Comparison of ENCODE assay signal across 9 cellular contexts in genomic region chr2:148023861-148024260, GRCh38. TPM values are rescaled to one million over a fixed set of nuclear protein-coding genes. Genes with fewer than 3 reads are reported as not detected.
DNase-seq lines count a peak whose midpoint lies in the region; ATAC-seq and TF ChIP-seq lines count a peak whose summit lies in the region.
"Had no signal": no experiment of that assay in that cellular context is flagged by ENCODE, and none has a peak within 500 bp of the region (broad histone marks: within the 10 kb centered on the region; RNA-seq: fewer than 3 reads in every experiment).

No MANE protein-coding gene starts in this region.

- H3K4me2 ChIP-seq in DND-41 (ENCODE audit: insufficient read depth, low read length), result peak overlapping the region; percentile 81

- DNase-seq in DND-41 (peak; percentile 13), MG63 (no peak)
- DNase-seq in effector memory CD4-positive, alpha-beta T cell, result no peak
- DNase-seq in stimulated activated CD8-positive, alpha-beta memory T cell treated with anti-CD3 and anti-CD28 coated beads, Interleukin-4, amount 100 ng/mL, for 48 hours, result no peak

- peaks cover 75% of the 10 kb centered on the region for H3K79me2 ChIP-seq in DND-41 (ENCODE audit: insufficient read depth, low read length)

- H3K36me3 ChIP-seq in DND-41 (ENCODE audit: insufficient read depth, low read length) (no peaks in the 10 kb centered on the region; the same call in 1 of the 2 replicates), MG63 (no peaks in the 10 kb centered on the region)
- no peaks in the 10 kb centered on the region for H3K36me3 ChIP-seq in effector memory CD4-positive, alpha-beta T cell (ENCODE audit: control insufficient read depth, insufficient read depth, low read length)

- H3K4me1 ChIP-seq in DND-41 (ENCODE audit: insufficient read depth, low read length), result peaks cover 41% of the 10 kb centered on the region
- peaks cover 6% of the 10 kb centered on the region for H3K4me1 ChIP-seq in effector memory CD4-positive, alpha-beta T cell (ENCODE audit: control insufficient read depth, insufficient read depth, low read length, poor library complexity, severe bottlenecking)

- H2AFZ ChIP-seq in DND-41 (ENCODE audit: low read depth, low read length), result no peak overlapping the region

- peak overlapping the region; percentile 3; the same call in 1 of the 2 replicates for H3K27ac ChIP-seq in DND-41 (ENCODE audit: low read length)
- peak overlapping the region; percentile 6 for H3K27ac ChIP-seq in effector memory CD4-positive, alpha-beta T cell (ENCODE audit: insufficient read depth, low read length, poor library complexity, severe bottlenecking)

- peak overlapping the region in 1 of 2 experiments; percentile 11; a peak in 1 of 4 replicates for H3K4me3 ChIP-seq in DND-41 (ENCODE audit: low read depth in 1 of 2, low read length in 2 of 2)
- H3K4me3 ChIP-seq in effector memory CD4-positive, alpha-beta T cell (ENCODE audit: insufficient read depth, low read depth, low read length, poor library complexity, severe bottlenecking), result no peak overlapping the region
- no peak overlapping the region for H3K4me3 ChIP-seq in MG63

- no peak overlapping the region; the same call in 1 of the 2 replicates for H3K9ac ChIP-seq in DND-41 (ENCODE audit: low read depth, low read length)

- H3K9me3 ChIP-seq in DND-41 (ENCODE audit: insufficient read depth, low read length, severe bottlenecking) (no peaks in the 10 kb centered on the region), MG63 (no peaks in the 10 kb centered on the region)
- no peaks in the 10 kb centered on the region for H3K9me3 ChIP-seq in effector memory CD4-positive, alpha-beta T cell (ENCODE audit: control insufficient read depth, low read length)

- H3K27me3 ChIP-seq in DND-41 (ENCODE audit: insufficient read depth, low read length, poor library complexity) (no peaks in the 10 kb centered on the region), MG63 (no peaks in the 10 kb centered on the region)
- H3K27me3 ChIP-seq in effector memory CD4-positive, alpha-beta T cell (replicated peaks; ENCODE audit: control insufficient read depth, insufficient read depth, low read length, poor library complexity, severe bottlenecking), result no peaks in the 10 kb centered on the region

- no peak for ATAC-seq in DND-41 (ENCODE audit: insufficient read depth, low read depth)
- peak; percentile 34 for ATAC-seq in GM19455 (IDR thresholded peaks at IDR 0.05; ENCODE audit: unreplicated experiment)
- ATAC-seq in HG03460 (IDR thresholded peaks at IDR 0.05; ENCODE audit: unreplicated experiment), result peak; percentile 26
- no peak for ATAC-seq in HG02759 (IDR thresholded peaks at IDR 0.05; ENCODE audit: unreplicated experiment)
- no peak for ATAC-seq in activated CD4-positive, CD25-positive, alpha-beta regulatory T cell treated with anti-CD3 and anti-CD28 coated beads, Interleukin-2, amount 50 U/mL, for 24 hours
- ATAC-seq: sciatic nerve had no signal

- no peak for TF ChIP-seq CTCF in DND-41 (IDR thresholded peaks at IDR 0.05; ENCODE audit: borderline replicate concordance, extremely low read depth, low read length, poor library complexity, severe bottlenecking)

- H4K20me1 ChIP-seq in DND-41 (ENCODE audit: insufficient read depth, low read length), result peaks cover 4% of the 10 kb centered on the region; the same call in 1 of the 2 replicates

RNA-seq across cellular contexts. Expression of gene MBD5, which starts 3.0 kb away (rescaled TPM):
- total RNA-seq in MG63 (2014; rRNA removed; shearing (Covaris generic); ENCODE audit: low replicate concordance), result 4.1 and 5.9 TPM in 2 replicates

RNA-seq across cellular contexts. Expression of gene ORC4, which starts 3.3 kb away (rescaled TPM):
- 15.9 and 66.5 TPM in 2 replicates for total RNA-seq in MG63 (2014; rRNA removed; shearing (Covaris generic); ENCODE audit: low replicate concordance)

Comparison
In these comparisons a context has a peak if more than half of its experiments do, and no peak if none do; other contexts are left out.
1. ATAC-seq: peak in GM19455 (single experiment) and HG03460 (single experiment); none in DND-41 (single experiment), HG02759 (single experiment) and activated CD4-positive, CD25-positive, alpha-beta regulatory T cell treated with anti-CD3 and anti-CD28 coated beads, Interleukin-2, amount 50 U/mL, for 24 hours (0 of 2).